Comparison of ENCODE assay signal across 35 cellular contexts in the genomic region with DNA sequence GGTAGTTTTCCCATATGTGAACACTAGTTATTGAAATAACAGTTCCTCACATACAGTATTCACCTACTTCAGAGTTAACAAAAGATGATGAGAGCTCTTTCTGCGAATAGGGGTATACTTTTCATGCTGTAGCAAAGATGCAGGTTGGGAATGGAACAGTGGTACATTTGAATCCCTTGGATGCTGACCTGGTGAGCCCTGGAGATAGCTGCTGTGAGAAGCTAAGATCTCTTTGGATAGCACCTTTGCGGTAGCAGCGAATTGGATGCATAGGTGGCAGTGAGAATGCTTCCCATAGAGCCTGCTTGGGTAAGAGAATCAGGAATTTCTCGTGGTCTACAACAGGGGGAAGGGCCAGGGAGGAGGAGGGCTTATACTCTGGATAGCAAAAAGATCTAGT.
"Had no signal": no experiment of that assay in that cellular context is flagged by ENCODE, and none has a peak within 500 bp of the region (broad histone marks: within the 10 kb centered on the region; RNA-seq: fewer than 3 reads in every experiment).

No MANE protein-coding gene starts in this region.

- H3K4me2 ChIP-seq: KMS-11, PC-9 had no signal

- H3K9ac ChIP-seq: KMS-11 had no signal

- H3K4me3 ChIP-seq: adrenal gland, body of pancreas, breast epithelium, PC-9 had no signal

- ATAC-seq: activated CD8-positive, alpha-beta T cell treated with anti-CD3 and anti-CD28 coated beads for 36 hours; activated T-cell treated with anti-CD3 and anti-CD28 coated beads, Interleukin-2, amount 50 U/mL, for 72 hours; activated T-helper 17 cell treated with anti-CD3 and anti-CD28 coated beads, Interleukin-2, amount 50 U/mL, for 72 hours; body of pancreas; Right ventricle myocardium inferior had no signal

- H3K4me3 Mint-ChIP-seq: activated CD4-positive, alpha-beta T cell treated with anti-CD3 and anti-CD28 coated beads, Interleukin-2, amount 10 ng/mL, durations not matched to agents 24 days and 14 days; activated CD8-positive, alpha-beta T cell treated with anti-CD3 and anti-CD28 coated beads for 36 hours; activated T-cell treated with anti-CD3 and anti-CD28 coated beads, Interleukin-2, amount 50 U/mL, for 72 hours; activated T-helper 17 cell treated with anti-CD3 and anti-CD28 coated beads, Interleukin-2, amount 50 U/mL, for 72 hours had no signal

- H3K27ac ChIP-seq: adrenal gland, body of pancreas, breast epithelium, KMS-11, PC-9, RWPE1 had no signal

- H3K4me1 Mint-ChIP-seq: activated T-helper 17 cell treated with anti-CD3 and anti-CD28 coated beads, Interleukin-2, amount 50 U/mL, for 72 hours had no signal

- FAIRE-seq: astrocyte, RCC 7860 had no signal

- H3K27me3 ChIP-seq: adrenal gland, body of pancreas, breast epithelium had no signal

- H3K9me3 Mint-ChIP-seq: activated CD4-positive, alpha-beta T cell treated with anti-CD3 and anti-CD28 coated beads, Interleukin-2, amount 10 ng/mL, durations not matched to agents 24 days and 14 days; activated CD8-positive, alpha-beta T cell treated with anti-CD3 and anti-CD28 coated beads for 36 hours; activated T-cell treated with anti-CD3 and anti-CD28 coated beads, Interleukin-2, amount 50 U/mL, for 72 hours; activated T-helper 17 cell treated with anti-CD3 and anti-CD28 coated beads, Interleukin-2, amount 50 U/mL, for 72 hours had no signal

- H3K27ac Mint-ChIP-seq: activated CD4-positive, alpha-beta T cell treated with anti-CD3 and anti-CD28 coated beads, Interleukin-2, amount 10 ng/mL, durations not matched to agents 24 days and 14 days; activated CD8-positive, alpha-beta T cell treated with anti-CD3 and anti-CD28 coated beads for 36 hours; activated T-cell treated with anti-CD3 and anti-CD28 coated beads, Interleukin-2, amount 50 U/mL, for 72 hours; activated T-helper 17 cell treated with anti-CD3 and anti-CD28 coated beads, Interleukin-2, amount 50 U/mL, for 72 hours had no signal

- H3K27me3 Mint-ChIP-seq: activated CD4-positive, alpha-beta T cell treated with anti-CD3 and anti-CD28 coated beads, Interleukin-2, amount 10 ng/mL, durations not matched to agents 24 days and 14 days; activated CD8-positive, alpha-beta T cell treated with anti-CD3 and anti-CD28 coated beads for 36 hours; activated T-helper 17 cell treated with anti-CD3 and anti-CD28 coated beads, Interleukin-2, amount 50 U/mL, for 72 hours had no signal

- H3K9me3 ChIP-seq: adrenal gland, body of pancreas, breast epithelium had no signal

- DNase-seq: activated CD4-positive, alpha-beta T cell treated with anti-CD3 and anti-CD28 coated beads, Interleukin-2, amount 10 ng/mL, durations not matched to agents 24 days and 14 days; activated CD4-positive, alpha-beta T cell treated with anti-CD3 and anti-CD28 coated beads, Interleukin-2, amount 50 U/mL, for 4 hours; activated CD8-positive, alpha-beta T cell treated with anti-CD3 and anti-CD28 coated beads for 36 hours; activated effector memory CD4-positive, alpha-beta T cell treated with anti-CD3 and anti-CD28 coated beads, Interleukin-2, amount 50 U/mL, for 16 hours; activated naive CD4-positive, alpha-beta T cell; activated naive CD4-positive, alpha-beta T cell treated with anti-CD3 and anti-CD28 coated beads, Interleukin-2, amount 50 U/mL, for 16 hours; activated T-cell treated with anti-CD3 and anti-CD28 coated beads, Interleukin-2, amount 50 U/mL, for 1 hour; activated T-cell treated with anti-CD3 and anti-CD28 coated beads, Interleukin-2, amount 50 U/mL, for 72 hours; adrenal gland; body of pancreas; cerebellar nuclear complex; MM.1S; MV-4-11; NCI-H1092; NCI-H1436 treated with DMSO at 0.1 percent for 48 hours; NCI-H1694 treated with DMSO at 0.1 percent for 48 hours; NCI-H2029; NCI-H2107; NCI-H2171; NCI-H510A; NCI-H526; NCI-H748 treated with DMSO at 0.1 percent for 48 hours; NK-92 treated with Interleukin-12 subunit alpha and Interleukin-12 subunit beta, amount 100 ng/mL, for 24 hours; PC-9; SW 1271; T-helper 1 cell; T-helper 2 cell; T-helper 9 cell had no signal

- H3K4me1 ChIP-seq: adrenal gland, body of pancreas, breast epithelium had no signal

- H2AFZ ChIP-seq: PC-9 had no signal
